In genomic region chr9:133459476-133460404, GRCh38 we compare ENCODE assay signal across 8 cellular contexts. TPM values are rescaled to one million over a fixed set of nuclear protein-coding genes. Genes with fewer than 3 reads are reported as not detected.
A peak's percentile ranks its signal among the peaks of the same experiment; 100 is the strongest.
DNase-seq lines count a peak whose midpoint lies in the region; ATAC-seq and TF ChIP-seq lines count a peak whose summit lies in the region.

Gene CACFD1, plus strand, starts transcription at chr9:133459978. Its CDS starts 89 bp downstream, at chr9:133460067.

- H3K9me3 Mint-ChIP-seq in T-cell: no peaks in the 10 kb centered on the region

- peak within 1 kb of the TSS; percentile 82 to 95 (median 84) for H3K4me3 Mint-ChIP-seq in T-cell

- peaks cover 17 to 46% (median 28%) of the 10 kb centered on the region in 4 donors for H3K4me1 ChIP-seq in upper lobe of left lung

- H3K9me3 ChIP-seq in upper lobe of left lung: no peaks in the 10 kb centered on the region

- ATAC-seq in HG02798 (IDR thresholded peaks at IDR 0.05; ENCODE audit: poor library complexity, unreplicated experiment) (peak; percentile 83), T-cell (replicated peaks in 1 of 4) (peak; percentile 81 to 88 (median 85)), left cardiac atrium (peak; percentile 89 to 95), upper lobe of left lung (ENCODE audit: low FRiP score in 2 of 2) (peak; percentile 93 to 95)

- H3K27me3 Mint-ChIP-seq in T-cell: no peaks in the 10 kb centered on the region

- DNase-seq in NCI-H1436 treated with DMSO at 0.1 percent for 48 hours (lab: John Stamatoyannopoulos, UW) (peak; percentile 97), T-cell (peak; percentile 77 to 91 (median 86)), amniotic stem cell (lab: John Stamatoyannopoulos, UW) (peak; percentile 91), left cardiac atrium (peak; percentile 98), posterior vena cava (ENCODE audit: low spot score) (peak; percentile 98), upper lobe of left lung (peak; percentile 98)

- TF ChIP-seq EP300 in upper lobe of left lung (IDR thresholded peaks at IDR 0.05): no peak

- peak within 1 kb of the TSS; percentile 91 to 96 (median 94) for H3K27ac ChIP-seq in upper lobe of left lung

- H3K4me1 Mint-ChIP-seq in T-cell: peaks cover 10 to 14% (median 11%) of the 10 kb centered on the region in 3 donors

- intact Hi-C loops in left cardiac atrium (cut with DNase I): no loop called here
- intact Hi-C loops in posterior vena cava (cut with DNase I): no loop called here

- CTCF ChIA-PET in T-cell (lab: Charles Lee): interaction anchor here (0.6 to 1.0 kb wide), 8 partner anchors 15 to 923 kb away, joined by 3 to 7 read pairs (median 4); partner anchors contain the start of gene SLC2A6 (in 1 of the 2)

- no peak for TF ChIP-seq CTCF in GM12875 (IDR thresholded peaks at IDR 0.05; ENCODE audit: borderline replicate concordance, insufficient read depth, low read depth, low read length)
- TF ChIP-seq CTCF in upper lobe of left lung (IDR thresholded peaks at IDR 0.05): peak in 1 of 6 experiments; percentile 17

- 0% methylated on average over 1 to 29 of the region's 86 CpGs for WGBS in upper lobe of left lung, 2 donors

- peak within 1 kb of the TSS; percentile 78 to 83 for H3K27ac Mint-ChIP-seq in T-cell

- no peaks in the 10 kb centered on the region for H3K27me3 ChIP-seq in upper lobe of left lung

- H3K4me3 ChIP-seq in GM12875 (ENCODE audit: low read depth, low read length) (peak within 1 kb of the TSS; percentile 79), upper lobe of left lung (peak within 1 kb of the TSS; percentile 78 to 89 (median 86))

- POLR2A ChIA-PET in T-cell (lab: Charles Lee): interaction anchor here (0.7 to 1.0 kb wide), 2 partner anchors 107 to 112 kb away, joined by 7 read pairs; partner anchors contain the start of genes MED22 (in 1 of the 2) and RPL7A (in 1 of the 2)

- no peaks in the 10 kb centered on the region for H3K36me3 Mint-ChIP-seq in T-cell

- peak; percentile 51 to 89 (median 70) for TF ChIP-seq POLR2A in upper lobe of left lung (IDR thresholded peaks at IDR 0.05)

- H3K36me3 ChIP-seq in upper lobe of left lung: no peaks in the 10 kb centered on the region

RNA-seq across cellular contexts. Expression of gene CACFD1, which starts in this region (rescaled TPM):
- total RNA-seq in T-cell (1 to 10 TPM; 2.6 to 5.2 (median 3.7) TPM), left cardiac atrium (10 to 100 TPM in 1 of 2 donors, 1 to 10 TPM in 1; 9.6 to 13.0 TPM), posterior vena cava (10 to 100 TPM; 11.7 to 13.4 TPM), upper lobe of left lung (10 to 100 TPM; 31.1 to 52.8 (median 38.5) TPM)

Comparison
In these comparisons a context has a peak if more than half of its experiments do, and no peak if none do; other contexts are left out.
1. Peak in every context shown above with its lines: DNase-seq, ATAC-seq, H3K4me3 ChIP-seq and H3K27ac ChIP-seq.